ENCODE assay signal across 1 cellular context in the genomic region with DNA sequence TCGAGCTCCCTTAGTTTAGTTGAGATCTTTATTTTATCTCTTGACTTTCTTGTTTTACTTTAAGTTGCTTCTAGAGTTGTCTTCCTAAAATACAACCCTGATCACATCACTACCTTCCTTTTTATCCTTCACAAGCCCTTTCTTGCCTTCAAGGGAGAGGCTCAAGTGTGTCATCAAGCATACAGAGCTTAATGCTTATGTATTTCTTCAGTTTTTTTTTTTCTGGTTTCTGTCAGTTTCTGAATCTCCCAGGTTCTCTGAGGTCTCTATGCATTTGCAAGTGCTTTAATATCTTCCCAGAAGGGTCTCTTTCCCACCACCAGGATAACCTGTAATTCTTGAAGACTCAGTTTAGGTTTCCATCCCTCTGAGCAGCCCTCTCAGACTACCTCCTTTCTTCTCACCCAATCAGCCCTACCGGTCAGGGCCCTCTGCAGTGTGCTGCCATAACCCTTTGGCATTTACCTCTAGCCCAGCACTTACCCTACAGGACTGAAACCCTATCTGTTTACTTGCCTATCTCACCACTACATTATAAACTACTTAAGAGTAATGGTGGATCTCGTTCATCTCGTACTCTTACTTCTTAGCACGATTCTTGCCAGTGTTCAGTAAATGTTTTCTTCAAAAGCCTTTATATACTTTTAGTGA.
TF ChIP-seq lines count a peak whose summit lies in the region.

No MANE protein-coding gene starts in this region.

TF ChIP-seq in IMR-90, 13 proteins besides CTCF, POLR2A, EP300 and RAD21 (continued from another document):
- TF ChIP-seq, protein P1, sequence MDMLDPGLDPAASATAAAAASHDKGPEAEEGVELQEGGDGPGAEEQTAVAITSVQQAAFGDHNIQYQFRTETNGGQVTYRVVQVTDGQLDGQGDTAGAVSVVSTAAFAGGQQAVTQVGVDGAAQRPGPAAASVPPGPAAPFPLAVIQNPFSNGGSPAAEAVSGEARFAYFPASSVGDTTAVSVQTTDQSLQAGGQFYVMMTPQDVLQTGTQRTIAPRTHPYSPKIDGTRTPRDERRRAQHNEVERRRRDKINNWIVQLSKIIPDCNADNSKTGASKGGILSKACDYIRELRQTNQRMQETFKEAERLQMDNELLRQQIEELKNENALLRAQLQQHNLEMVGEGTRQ (IDR thresholded peaks at IDR 0.05; ENCODE audit: low read depth, low read length) = no peak
- TF ChIP-seq SMC3 (IDR thresholded peaks at IDR 0.05; ENCODE audit: low read depth, low read length) (no peak), RFX5 (IDR thresholded peaks at IDR 0.05; ENCODE audit: low read depth, low read length) (no peak), MAFK (IDR thresholded peaks at IDR 0.05; ENCODE audit: low read depth, low read length) (no peak), CHD1 (IDR thresholded peaks at IDR 0.05; ENCODE audit: low read depth, low read length) (no peak), CEBPB (IDR thresholded peaks at IDR 0.05; ENCODE audit: low read depth, low read length) (no peak), BHLHE40 (IDR thresholded peaks at IDR 0.05; ENCODE audit: low read depth, low read length) (no peak), MAZ (IDR thresholded peaks at IDR 0.05; ENCODE audit: borderline replicate concordance, low read depth, low read length) (no peak), RCOR1 (IDR thresholded peaks at IDR 0.05; ENCODE audit: insufficient replicate concordance, low read length) (no peak)
- TF ChIP-seq, protein P2, sequence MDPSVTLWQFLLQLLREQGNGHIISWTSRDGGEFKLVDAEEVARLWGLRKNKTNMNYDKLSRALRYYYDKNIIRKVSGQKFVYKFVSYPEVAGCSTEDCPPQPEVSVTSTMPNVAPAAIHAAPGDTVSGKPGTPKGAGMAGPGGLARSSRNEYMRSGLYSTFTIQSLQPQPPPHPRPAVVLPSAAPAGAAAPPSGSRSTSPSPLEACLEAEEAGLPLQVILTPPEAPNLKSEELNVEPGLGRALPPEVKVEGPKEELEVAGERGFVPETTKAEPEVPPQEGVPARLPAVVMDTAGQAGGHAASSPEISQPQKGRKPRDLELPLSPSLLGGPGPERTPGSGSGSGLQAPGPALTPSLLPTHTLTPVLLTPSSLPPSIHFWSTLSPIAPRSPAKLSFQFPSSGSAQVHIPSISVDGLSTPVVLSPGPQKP (IDR thresholded peaks at IDR 0.05; ENCODE audit: borderline replicate concordance, low read depth, low read length) = no peak
